Comparison of ENCODE assay signal across 11 cellular contexts in the genomic region with DNA sequence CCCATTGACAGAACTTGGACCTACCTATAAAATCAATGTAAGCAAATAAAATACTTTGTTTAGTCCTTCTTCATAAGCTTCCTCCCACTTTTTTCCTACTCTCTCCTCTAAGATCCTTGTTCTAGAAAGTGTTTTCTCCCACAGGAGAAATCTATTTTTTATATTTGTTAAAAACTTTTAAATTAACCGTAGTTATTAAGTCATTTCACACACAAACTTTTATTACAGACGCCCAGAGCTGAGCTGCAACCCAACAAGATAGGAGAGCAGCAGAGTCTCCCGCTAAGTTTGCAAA. TPM values are rescaled to one million over a fixed set of nuclear protein-coding genes. Genes with fewer than 3 reads are reported as not detected.
DNase-seq lines count a peak whose midpoint lies in the region; ATAC-seq lines count a peak whose summit lies in the region.
"Had no signal": no experiment of that assay in that cellular context is flagged by ENCODE, and none has a peak within 500 bp of the region (broad histone marks: within the 10 kb centered on the region; RNA-seq: fewer than 3 reads in every experiment).

No MANE protein-coding gene starts in this region.

- H3K9me3 ChIP-seq in SK-N-MC (ENCODE audit: low read depth, low read length) = no peaks in the 10 kb centered on the region
- no peaks in the 10 kb centered on the region for H3K9me3 ChIP-seq in esophagus (ENCODE audit: control insufficient read depth in 2 of 2, insufficient read depth in 1 of 2, low read depth in 1 of 2, low read length in 1 of 2)
- H3K9me3 ChIP-seq: right atrium auricular region had no signal

- H3K9ac ChIP-seq in SK-N-MC (ENCODE audit: insufficient read length) = peak overlapping the region; percentile 7

- ATAC-seq in stimulated activated effector memory CD8-positive, alpha-beta T cell treated with anti-CD3 and anti-CD28 coated beads, Interleukin-12 subunit alpha, Interleukin-12 subunit beta, amount 100 ng/mL, for 72 hours = no peak
- no peak for ATAC-seq in GM19463 (IDR thresholded peaks at IDR 0.05; ENCODE audit: unreplicated experiment)
- no peak for ATAC-seq in GM21737 (IDR thresholded peaks at IDR 0.05; ENCODE audit: unreplicated experiment)

- peaks cover 26% of the 10 kb centered on the region for H3K36me3 Mint-ChIP-seq in T-helper 2 cell treated with Interferon-gamma antibody and Interleukin-4, amounts not matched to agents 5 μg/mL and 100 μg/mL, for 36 hours (ENCODE audit: low read depth)
- H3K36me3 Mint-ChIP-seq in stimulated activated effector memory CD8-positive, alpha-beta T cell treated with anti-CD3 and anti-CD28 coated beads, Interleukin-12 subunit alpha, Interleukin-12 subunit beta, amount 100 ng/mL, for 72 hours = peaks cover 83% of the 10 kb centered on the region

- H3K27me3 ChIP-seq in esophagus (ENCODE audit: control insufficient read depth in 1 of 2, insufficient read depth in 2 of 2, low read length in 2 of 2) = no peaks in the 10 kb centered on the region
- H3K27me3 ChIP-seq: right atrium auricular region had no signal

- DNase-seq in T-helper 2 cell treated with Interferon-gamma antibody and Interleukin-4, amounts not matched to agents 5 μg/mL and 100 μg/mL, for 36 hours (ENCODE audit: low spot score) = no peak
- DNase-seq in T-helper 2 cell (no peak), SK-N-MC (ENCODE audit: low read depth, low spot score) (no peak), ACHN (no peak)
- no peak for DNase-seq in stimulated activated effector memory CD8-positive, alpha-beta T cell treated with anti-CD3 and anti-CD28 coated beads, Interleukin-12 subunit alpha, Interleukin-12 subunit beta, amount 100 ng/mL, for 72 hours (ENCODE audit: low spot score in 2 of 2)
- DNase-seq: glutamatergic neuron, mammary epithelial cell had no signal

- H3K36me3 ChIP-seq in SK-N-MC (ENCODE audit: insufficient read depth, low read length) = peaks cover 38% of the 10 kb centered on the region
- no peaks in the 10 kb centered on the region for H3K36me3 ChIP-seq in esophagus (ENCODE audit: control insufficient read depth in 2 of 2, insufficient read depth in 2 of 2, low read length in 1 of 2)

- no peaks in the 10 kb centered on the region for H3K9me3 Mint-ChIP-seq in T-helper 2 cell treated with Interferon-gamma antibody and Interleukin-4, amounts not matched to agents 5 μg/mL and 100 μg/mL, for 36 hours
- H3K9me3 Mint-ChIP-seq in stimulated activated effector memory CD8-positive, alpha-beta T cell treated with anti-CD3 and anti-CD28 coated beads, Interleukin-12 subunit alpha, Interleukin-12 subunit beta, amount 100 ng/mL, for 72 hours = no peaks in the 10 kb centered on the region

- peaks cover 91% of the 10 kb centered on the region for H3K4me1 Mint-ChIP-seq in T-helper 2 cell treated with Interferon-gamma antibody and Interleukin-4, amounts not matched to agents 5 μg/mL and 100 μg/mL, for 36 hours (ENCODE audit: low read depth)
- H3K4me1 Mint-ChIP-seq in stimulated activated effector memory CD8-positive, alpha-beta T cell treated with anti-CD3 and anti-CD28 coated beads, Interleukin-12 subunit alpha, Interleukin-12 subunit beta, amount 100 ng/mL, for 72 hours = peaks cover 95% of the 10 kb centered on the region

- peak overlapping the region; percentile 96 for H3K27ac Mint-ChIP-seq in T-helper 2 cell treated with Interferon-gamma antibody and Interleukin-4, amounts not matched to agents 5 μg/mL and 100 μg/mL, for 36 hours
- H3K27ac Mint-ChIP-seq in stimulated activated effector memory CD8-positive, alpha-beta T cell treated with anti-CD3 and anti-CD28 coated beads, Interleukin-12 subunit alpha, Interleukin-12 subunit beta, amount 100 ng/mL, for 72 hours = peak overlapping the region; percentile 99

- peak overlapping the region; percentile 78 for H3K4me3 Mint-ChIP-seq in T-helper 2 cell treated with Interferon-gamma antibody and Interleukin-4, amounts not matched to agents 5 μg/mL and 100 μg/mL, for 36 hours
- peak overlapping the region; percentile 78 for H3K4me3 Mint-ChIP-seq in stimulated activated effector memory CD8-positive, alpha-beta T cell treated with anti-CD3 and anti-CD28 coated beads, Interleukin-12 subunit alpha, Interleukin-12 subunit beta, amount 100 ng/mL, for 72 hours

- H3K27me3 Mint-ChIP-seq in T-helper 2 cell treated with Interferon-gamma antibody and Interleukin-4, amounts not matched to agents 5 μg/mL and 100 μg/mL, for 36 hours (ENCODE audit: low read depth) = peaks cover 1% of the 10 kb centered on the region

- H3K27ac ChIP-seq in SK-N-MC (peak overlapping the region; percentile 30; the same call in 1 of the 2 replicates), esophagus (ENCODE audit: low read depth in 2 of 2, low read length in 1 of 2) (peak overlapping the region; percentile 40 to 88)
- H3K27ac ChIP-seq: right atrium auricular region had no signal

- in situ Hi-C loops in ACHN (cut with HindIII; ENCODE audit: low pct_ligation_motif_present, low pct_unique_long_range_greater_than_20kb, low sequenced_read_pairs) = no loop called here

- peaks cover 0 to 12% of the 10 kb centered on the region in 2 donors for H3K4me1 ChIP-seq in esophagus (ENCODE audit: control insufficient read depth in 2 of 2, insufficient read depth in 2 of 2, low read length in 1 of 2)

- 38 to 46% methylated on average over 3 of the region's 3 CpGs for WGBS in esophagus, 2 donors

- H3K4me3 ChIP-seq in SK-N-MC (peak overlapping the region; percentile 32), esophagus (ENCODE audit: low read depth in 1 of 2, low read length in 2 of 2) (no peak overlapping the region)
- H3K4me3 ChIP-seq: right atrium auricular region had no signal

RNA-seq across cellular contexts. Expression of a gene that starts 27.7 kb away (rescaled TPM):
- polyA plus RNA-seq in esophagus = 100 to 1,000 TPM in 1 of 2 donors, 10 to 100 TPM in 1; 77.9 to 243 TPM

RNA-seq across cellular contexts. Expression of a gene that starts 36.8 kb away (rescaled TPM):
- 10 to 100 TPM; 22.8 to 29.5 TPM for polyA plus RNA-seq in esophagus
